In genomic region chr14:93061380-93062012, GRCh38 we compare ENCODE assay signal across 19 cellular contexts. TPM values are rescaled to one million over a fixed set of nuclear protein-coding genes. Genes with fewer than 3 reads are reported as not detected.
A peak's percentile ranks its signal among the peaks of the same experiment; 100 is the strongest.
DNase-seq lines count a peak whose midpoint lies in the region; ATAC-seq and TF ChIP-seq lines count a peak whose summit lies in the region.
"Had no signal": no experiment of that assay in that cellular context is flagged by ENCODE, and none has a peak within 500 bp of the region (broad histone marks: within the 10 kb centered on the region; RNA-seq: fewer than 3 reads in every experiment).

No MANE protein-coding gene starts in this region.

- H3K4me3 Mint-ChIP-seq in GM23338: no peak overlapping the region
- no peak overlapping the region for H3K4me3 Mint-ChIP-seq in activated naive CD8-positive, alpha-beta T cell treated with anti-CD3 and anti-CD28 coated beads, Interleukin-2, amount 50 U/mL, for 24 hours
- H3K4me3 Mint-ChIP-seq: activated naive CD4-positive, alpha-beta T cell treated with anti-CD3 and anti-CD28 coated beads, Interleukin-2, amount 50 U/mL, for 24 hours had no signal

- peak overlapping the region; percentile 90; the same call in 1 of the 2 replicates for H3K27ac Mint-ChIP-seq in GM23338
- H3K27ac Mint-ChIP-seq in activated naive CD8-positive, alpha-beta T cell treated with anti-CD3 and anti-CD28 coated beads, Interleukin-2, amount 50 U/mL, for 24 hours: peak overlapping the region; percentile 76
- H3K27ac Mint-ChIP-seq: activated naive CD4-positive, alpha-beta T cell treated with anti-CD3 and anti-CD28 coated beads, Interleukin-2, amount 50 U/mL, for 24 hours had no signal

- no peaks in the 10 kb centered on the region for H3K36me3 Mint-ChIP-seq in GM23338 (ENCODE audit: low read depth)
- H3K36me3 Mint-ChIP-seq in activated naive CD8-positive, alpha-beta T cell treated with anti-CD3 and anti-CD28 coated beads, Interleukin-2, amount 50 U/mL, for 24 hours (ENCODE audit: low read depth): no peaks in the 10 kb centered on the region
- H3K36me3 Mint-ChIP-seq: activated naive CD4-positive, alpha-beta T cell treated with anti-CD3 and anti-CD28 coated beads, Interleukin-2, amount 50 U/mL, for 24 hours had no signal

- H3K79me1 ChIP-seq in neuronal stem cell (ENCODE audit: low read depth, low read length): no peaks in the 10 kb centered on the region

- H2AK5ac ChIP-seq in neuronal stem cell (ENCODE audit: low read depth, low read length): no peak overlapping the region

- H3K9me3 ChIP-seq in BLaER1 (no peaks in the 10 kb centered on the region), neuronal stem cell (replicated peaks in 1 of 2; ENCODE audit: control insufficient read depth in 2 of 2, insufficient read depth in 1 of 2, low read depth in 1 of 2, low read length in 2 of 2) (peaks cover 0 to 2% of the 10 kb centered on the region in 2 donors), ovary (no peaks in the 10 kb centered on the region)
- H3K9me3 ChIP-seq: Caco-2, HAP-1 had no signal

- H4K8ac ChIP-seq in neuronal stem cell (ENCODE audit: low read depth, low read length): no peak overlapping the region

- no peak overlapping the region for H2BK120ac ChIP-seq in neuronal stem cell (ENCODE audit: low read depth, low read length)

- no peaks in the 10 kb centered on the region for H3K27me3 ChIP-seq in BLaER1
- no peaks in the 10 kb centered on the region for H3K27me3 ChIP-seq in GM23338 (ENCODE audit: insufficient read depth)
- H3K27me3 ChIP-seq in neuronal stem cell (ENCODE audit: control insufficient read depth in 3 of 3, insufficient read depth in 3 of 3, low read depth in 1 of 3, low read length in 3 of 3): peaks cover 0 to 4% (median 0%) of the 10 kb centered on the region in 3 experiments
- no peaks in the 10 kb centered on the region for H3K27me3 ChIP-seq in ovary

- H4K91ac ChIP-seq in neuronal stem cell (ENCODE audit: low read depth, low read length, poor library complexity): no peak overlapping the region

- no peak overlapping the region for H3K4me3 ChIP-seq in BLaER1
- no peak overlapping the region for H3K4me3 ChIP-seq in GM23338
- H3K4me3 ChIP-seq in neuronal stem cell (ENCODE audit: low read length in 2 of 2): no peak overlapping the region
- no peak overlapping the region for H3K4me3 ChIP-seq in ovary
- H3K4me3 ChIP-seq: HAP-1 had no signal

- H4K20me1 ChIP-seq in BLaER1 (peaks cover 19% of the 10 kb centered on the region; the same call in 1 of the 2 replicates), GM23338 (replicated peaks; ENCODE audit: insufficient read depth) (peaks cover 2% of the 10 kb centered on the region)

- TF ChIP-seq CTCF in GM23338 (conservative IDR thresholded peaks at IDR 0.05; ENCODE audit: low read depth in 2 of 2) (no peak), ovary (IDR thresholded peaks at IDR 0.05) (no peak)

- no peak overlapping the region for H2AFZ ChIP-seq in GM23338
- H2AFZ ChIP-seq in neuronal stem cell (ENCODE audit: low read length): no peak overlapping the region

- H3K4me1 ChIP-seq in BLaER1 (peaks cover 81% of the 10 kb centered on the region), GM23338 (ENCODE audit: insufficient read depth) (peaks cover 3% of the 10 kb centered on the region), neuronal stem cell (ENCODE audit: control insufficient read depth in 2 of 2, insufficient read depth in 1 of 2, low read depth in 1 of 2, low read length in 2 of 2) (peaks cover 9 to 24% of the 10 kb centered on the region in 2 donors), ovary (ENCODE audit: insufficient read depth) (peaks cover 11% of the 10 kb centered on the region)
- H3K4me1 ChIP-seq: Caco-2, HAP-1 had no signal

- H3K9ac ChIP-seq in BLaER1 (no peak overlapping the region), neuronal stem cell (ENCODE audit: low read depth, low read length, poor library complexity) (no peak overlapping the region)

- TF ChIP-seq POLR2A in ovary (IDR thresholded peaks at IDR 0.05): no peak

- no peak overlapping the region for H2BK5ac ChIP-seq in neuronal stem cell (ENCODE audit: low read length)

- H3K23ac ChIP-seq in neuronal stem cell (ENCODE audit: low read depth, low read length, poor library complexity): no peak overlapping the region

- H3K4me2 ChIP-seq in BLaER1 (peak overlapping the region; percentile 4), GM23338 (no peak overlapping the region), neuronal stem cell (ENCODE audit: insufficient read depth, low read length, poor library complexity, severe bottlenecking) (no peak overlapping the region)

- H3K79me2 ChIP-seq in GM23338 (replicated peaks; ENCODE audit: insufficient read depth): peaks cover 56% of the 10 kb centered on the region

- no peaks in the 10 kb centered on the region; the same call in 2 of the 3 replicates for H3K9me3 Mint-ChIP-seq in GM23338
- H3K9me3 Mint-ChIP-seq in activated naive CD8-positive, alpha-beta T cell treated with anti-CD3 and anti-CD28 coated beads, Interleukin-2, amount 50 U/mL, for 24 hours: no peaks in the 10 kb centered on the region
- H3K9me3 Mint-ChIP-seq: activated naive CD4-positive, alpha-beta T cell treated with anti-CD3 and anti-CD28 coated beads, Interleukin-2, amount 50 U/mL, for 24 hours had no signal

- H3K36me3 ChIP-seq in BLaER1 (no peaks in the 10 kb centered on the region), GM23338 (ENCODE audit: insufficient read depth) (no peaks in the 10 kb centered on the region), neuronal stem cell (replicated peaks in 1 of 2; ENCODE audit: control insufficient read depth in 2 of 2, insufficient read depth in 2 of 2, low read length in 2 of 2) (peaks cover 0 to 2% of the 10 kb centered on the region in 2 donors), ovary (no peaks in the 10 kb centered on the region)
- H3K36me3 ChIP-seq: HAP-1 had no signal

- peak overlapping the region; percentile 45 for H3K18ac ChIP-seq in neuronal stem cell (ENCODE audit: low read length)

- no peaks in the 10 kb centered on the region for H3K9me2 ChIP-seq in GM23338 (ENCODE audit: insufficient read depth)

- H3K14ac ChIP-seq in neuronal stem cell (ENCODE audit: low read length): no peak overlapping the region

- intact Hi-C loops in ovary (cut with DNase I): no loop called here

- no peak overlapping the region for H3K4ac ChIP-seq in neuronal stem cell (ENCODE audit: low read length)

- H2BK12ac ChIP-seq in neuronal stem cell (ENCODE audit: low read length): no peak overlapping the region

- ATAC-seq in GM23338: no peak
- no peak for ATAC-seq in activated naive CD8-positive, alpha-beta T cell treated with anti-CD3 and anti-CD28 coated beads, Interleukin-2, amount 50 U/mL, for 24 hours
- ATAC-seq: left ventricle myocardium superior had no signal

- H3K27ac ChIP-seq in BLaER1 (no peak overlapping the region; the same call in 1 of the 2 replicates), GM23338 (ENCODE audit: low read depth) (peak overlapping the region; percentile 85; the same call in 1 of the 2 replicates), neuronal stem cell (replicated peaks; ENCODE audit: low read length) (no peak overlapping the region), ovary (no peak overlapping the region)

- peaks cover 52% of the 10 kb centered on the region for H3K4me1 Mint-ChIP-seq in GM23338
- peaks cover 74% of the 10 kb centered on the region for H3K4me1 Mint-ChIP-seq in activated naive CD8-positive, alpha-beta T cell treated with anti-CD3 and anti-CD28 coated beads, Interleukin-2, amount 50 U/mL, for 24 hours

- DNase-seq in GM23338 (ENCODE audit: low spot score) (no peak), neuronal stem cell (ENCODE audit: low spot score) (no peak), ovary (no peak), SKM-1 treated with dmso at 0.1 percent for 144 hours (lab: John Stamatoyannopoulos, UW; ENCODE audit: unreplicated experiment) (no peak), NCI-H345 treated with DMSO at 0.1 percent for 48 hours (lab: John Stamatoyannopoulos, UW; ENCODE audit: unreplicated experiment) (no peak), amniotic stem cell (lab: John Stamatoyannopoulos, UW) (no peak)
- DNase-seq in activated naive CD8-positive, alpha-beta T cell treated with anti-CD3 and anti-CD28 coated beads, Interleukin-2, amount 50 U/mL, for 24 hours: no peak
- DNase-seq: activated CD4-positive, CD25-positive, alpha-beta regulatory T cell treated with anti-CD3 and anti-CD28 coated beads, Interleukin-2, amount 50 U/mL, for 72 hours; activated CD8-positive, alpha-beta memory T cell treated with anti-CD3 and anti-CD28 coated beads, Interleukin-2, amount 50 U/mL, for 48 hours; Caco-2; IMR-90; left ventricle myocardium superior; NCI-H1930; NCI-H510A; SHP77 treated with DMSO at 0.1 percent for 48 hours; stimulated activated naive CD4-positive, alpha-beta T cell had no signal

- no peaks in the 10 kb centered on the region; the same call in 1 of the 2 replicates for H3F3A ChIP-seq in GM23338 (replicated peaks; ENCODE audit: low read depth)

- peaks cover 14% of the 10 kb centered on the region for H3K27me3 Mint-ChIP-seq in GM23338 (ENCODE audit: insufficient read depth, low read depth, poor library complexity)
- peaks cover 2% of the 10 kb centered on the region for H3K27me3 Mint-ChIP-seq in activated naive CD8-positive, alpha-beta T cell treated with anti-CD3 and anti-CD28 coated beads, Interleukin-2, amount 50 U/mL, for 24 hours
- H3K27me3 Mint-ChIP-seq: activated naive CD4-positive, alpha-beta T cell treated with anti-CD3 and anti-CD28 coated beads, Interleukin-2, amount 50 U/mL, for 24 hours had no signal

- H2BK15ac ChIP-seq in neuronal stem cell (ENCODE audit: low read length): no peak overlapping the region

- no peak for TF ChIP-seq EP300 in ovary (IDR thresholded peaks at IDR 0.05)

- WGBS in neuronal stem cell (ENCODE audit: extremely low coverage in 2 of 2, insufficient read length in 2 of 2, insufficient replicate concordance in 1 of 2), 2 donors: no CpG with 5 or more reads among the region's 4 CpGs
- WGBS in ovary, 3 donors: 78 to 93% (median 89%) methylated on average over 4 of the region's 4 CpGs

TF ChIP-seq in GM23338, 12 proteins besides CTCF, POLR2A, EP300 and RAD21 (continues in another document):
- no peak for TF ChIP-seq ETS1 (IDR thresholded peaks at IDR 0.05)
- no peak for TF ChIP-seq ZNF114 (CRISPR knock-in tag; IDR thresholded peaks at IDR 0.05)

RNA-seq across cellular contexts. Expression of gene ITPK1, which starts 54.2 kb away (rescaled TPM):
- total RNA-seq in GM23338 (2014; rRNA removed; shearing (Covaris generic)): 88.1 and 101 TPM in 2 replicates
- polyA plus RNA-seq in GM23338 (2016; fragmentation: Nextera tagmentation; extraction: Ambion mirVana): 35.9 and 39.9 TPM in 2 replicates
- polyA plus RNA-seq in neuronal stem cell (2013, experiment 1 of 2): 22.2 TPM
- polyA plus RNA-seq in neuronal stem cell (2013, experiment 2 of 2): 24.0 TPM
- total RNA-seq in ovary: 10 to 100 TPM; 23.6 to 57.8 (median 49.3) TPM
- 10 to 100 TPM; 32.2 to 40.9 TPM for polyA plus RNA-seq in ovary
